20 cellular contexts compared by ENCODE assay signal in the genomic region with DNA sequence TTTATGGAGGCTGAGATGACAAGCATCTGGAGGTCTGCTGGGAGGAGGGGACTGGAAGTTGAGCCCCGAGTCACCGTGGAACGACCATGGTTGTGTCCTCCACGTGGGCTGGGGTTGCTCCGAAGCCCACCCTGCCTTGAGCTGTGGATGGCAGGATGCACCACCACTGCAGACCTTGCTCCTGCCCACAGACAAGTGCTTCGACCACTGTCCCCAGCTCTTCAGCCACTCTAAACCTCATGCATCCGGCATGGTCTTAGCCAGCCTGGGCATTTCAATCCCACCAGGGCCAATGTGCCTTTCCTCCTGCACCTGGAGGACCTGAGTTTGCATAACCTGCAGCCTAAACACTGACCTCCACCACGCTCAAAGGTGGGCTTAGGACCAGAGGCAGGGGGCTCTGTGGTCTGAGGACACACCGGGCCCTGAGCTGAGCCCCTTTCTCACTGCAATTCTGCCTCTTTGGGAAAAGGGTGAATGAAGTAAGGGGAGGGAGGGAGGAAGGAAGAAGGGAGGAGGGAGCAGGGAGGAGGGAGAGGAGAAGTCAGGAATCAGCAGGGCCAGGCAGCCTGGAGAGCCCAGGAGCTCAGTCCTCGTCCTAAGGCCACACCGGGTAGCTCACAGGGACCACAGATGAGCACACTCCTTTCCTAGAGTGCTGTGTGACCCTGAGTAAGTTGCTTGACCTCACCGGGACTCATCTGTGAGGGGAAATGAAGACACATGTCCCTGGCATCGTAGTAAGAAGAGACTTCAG. TPM values are rescaled to one million over a fixed set of nuclear protein-coding genes. Genes with fewer than 3 reads are reported as not detected.
DNase-seq lines count a peak whose midpoint lies in the region; ATAC-seq and TF ChIP-seq lines count a peak whose summit lies in the region.
"Had no signal": no experiment of that assay in that cellular context is flagged by ENCODE, and none has a peak within 500 bp of the region (broad histone marks: within the 10 kb centered on the region; RNA-seq: fewer than 3 reads in every experiment).

No MANE protein-coding gene starts in this region.

- H3K4me1 ChIP-seq in mucosa of descending colon (ENCODE audit: low read depth): no peaks in the 10 kb centered on the region
- no peaks in the 10 kb centered on the region for H3K4me1 ChIP-seq in spleen

- intact Hi-C loops in mucosa of descending colon (cut with DNase I, micrococcal nuclease): no loop called here
- intact Hi-C loops in spleen (cut with DNase I; ENCODE audit: low total_unique reads): no loop called here

- DNase-seq in activated effector memory CD4-positive, alpha-beta T cell treated with anti-CD3 and anti-CD28 coated beads, Interleukin-2, amount 50 U/mL, for 16 hours: peak; percentile 46
- no peak for DNase-seq in activated effector memory CD4-positive, alpha-beta T cell treated with Interleukin-2 at 50 U/mL for 16 hours
- peak in 2 of 3 donors; percentile 3 to 13 for DNase-seq in mucosa of descending colon
- peak; percentile 36 for DNase-seq in spleen
- DNase-seq in NCI-H2029 treated with DMSO at 0.1 percent for 48 hours (lab: John Stamatoyannopoulos, UW): no peak
- no peak for DNase-seq in NCI-H69 (lab: John Stamatoyannopoulos, UW)
- DNase-seq: Calu3, DMS153, DND-41, MM.1S, NCI-H1694 treated with DMSO at 0.1 percent for 48 hours, NCI-H2081 treated with DMSO at 0.1 percent for 48 hours, NCI-H2171 treated with DMSO at 0.1 percent for 48 hours, NCI-H345, NCI-H524, NCI-H774, SK-N-SH had no signal

- ATAC-seq in mucosa of descending colon (no peak), GM21526 (IDR thresholded peaks at IDR 0.05; ENCODE audit: low FRiP score, unreplicated experiment) (no peak)

- no peak for TF ChIP-seq POLR2A in spleen (IDR thresholded peaks at IDR 0.05)

- H3K27ac ChIP-seq in spleen: no peak overlapping the region
- H3K27ac ChIP-seq: 22Rv1, KMS-11 had no signal

- TF ChIP-seq CTCF in mucosa of descending colon (IDR thresholded peaks at IDR 0.05) (no peak), spleen (IDR thresholded peaks at IDR 0.05 in 8 of 11, conservative IDR thresholded peaks at IDR 0.05 in 3 of 11) (no peak)

- H3K27me3 ChIP-seq in spleen (replicated peaks in 1 of 7): no peaks in the 10 kb centered on the region

- H3K9me3 ChIP-seq in mucosa of descending colon: peaks cover 14% of the 10 kb centered on the region
- peaks cover 0 to 43% (median 20%) of the 10 kb centered on the region in 8 donors for H3K9me3 ChIP-seq in spleen

- 86 to 93% (median 90%) methylated on average over 13 of the region's 13 CpGs for WGBS in spleen, 5 donors

- H3K36me3 ChIP-seq in mucosa of descending colon (ENCODE audit: low read depth) (no peaks in the 10 kb centered on the region), spleen (peaks cover 0 to 51% (median 16%) of the 10 kb centered on the region in 6 donors)

- H3K4me3 ChIP-seq in mucosa of descending colon (no peak overlapping the region), spleen (no peak overlapping the region)

RNA-seq across cellular contexts. Expression of a gene that starts 44.8 kb away (rescaled TPM):
- total RNA-seq in mucosa of descending colon (10 to 100 TPM; 29.4 to 43.0 (median 30.9) TPM), spleen (10 to 100 TPM; 13.7 to 22.4 (median 21.2) TPM)
- polyA plus RNA-seq in spleen: 1 to 10 TPM; 7.5 to 8.4 (median 7.7) TPM

RNA-seq across cellular contexts. Expression of a gene that starts 45.4 kb away (rescaled TPM):
- total RNA-seq in mucosa of descending colon (10 to 100 TPM; 10.1 to 24.5 (median 24.4) TPM), spleen (10 to 100 TPM; 20.8 to 39.5 (median 23.8) TPM)
- polyA plus RNA-seq in spleen: 10 to 100 TPM in 2 of 3 donors, 1 to 10 TPM in 1; 9.9 to 30.2 (median 13.9) TPM

Comparison
In these comparisons a context has a peak if more than half of its experiments do, and no peak if none do; other contexts are left out.
1. DNase-seq: peak in activated effector memory CD4-positive, alpha-beta T cell treated with anti-CD3 and anti-CD28 coated beads, Interleukin-2, amount 50 U/mL, for 16 hours (single experiment), mucosa of descending colon (2 of 3) and spleen (single experiment); none in activated effector memory CD4-positive, alpha-beta T cell treated with Interleukin-2 at 50 U/mL for 16 hours (single experiment), NCI-H2029 treated with DMSO at 0.1 percent for 48 hours (single experiment) and NCI-H69 (single experiment).